Comparison of ENCODE assay signal across 9 cellular contexts in the genomic region with DNA sequence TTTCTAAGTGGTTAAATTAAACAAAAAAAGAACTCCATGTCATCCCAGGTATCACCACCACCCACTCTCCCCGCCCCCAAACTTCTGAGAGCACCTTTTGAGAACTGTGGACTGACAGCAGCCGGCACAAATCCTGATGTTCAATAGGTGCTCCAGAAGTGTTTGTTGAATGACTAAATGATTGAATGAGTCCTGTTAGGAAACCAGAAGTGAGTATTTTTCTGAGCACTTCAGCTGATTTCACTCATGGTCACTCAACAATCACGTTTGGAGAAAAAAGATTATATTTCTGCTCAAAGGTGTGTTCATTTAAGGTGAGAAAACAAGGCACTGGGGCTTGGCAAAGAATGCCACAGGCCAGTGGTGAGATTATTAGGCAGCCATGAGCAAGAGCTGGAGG. TPM values are rescaled to one million over a fixed set of nuclear protein-coding genes. Genes with fewer than 3 reads are reported as not detected.
"Had no signal": no experiment of that assay in that cellular context is flagged by ENCODE, and none has a peak within 500 bp of the region (broad histone marks: within the 10 kb centered on the region; RNA-seq: fewer than 3 reads in every experiment).

No MANE protein-coding gene starts in this region.

- H3K9me3 ChIP-seq: HAP-1 had no signal

- H2AFZ ChIP-seq: GM23338 had no signal

- H3K4me1 Mint-ChIP-seq: GM23338 had no signal

- DNase-seq: HFFc6, IMR-90, KG1 had no signal

- H3K36me3 ChIP-seq: HAP-1 had no signal

- H3K4me3 ChIP-seq: GM23338, HAP-1, K562 had no signal

- H3K27ac Mint-ChIP-seq: GM23338, HFFc6 had no signal

- H3K27ac ChIP-seq: HL-60 had no signal

- H3K4me2 ChIP-seq: GM23338 had no signal

- H3K4me3 Mint-ChIP-seq: GM23338, HFFc6 had no signal

- H3K9me3 Mint-ChIP-seq: GM23338, HFFc6 had no signal

RNA-seq across cellular contexts. Expression of gene HNF4A, which starts 6.2 kb away (rescaled TPM):
- total RNA-seq: GM23338, H1, HFFc6, IMR-90 had no signal
- polyA plus RNA-seq: GM23338, IMR-90 had no signal

RNA-seq across cellular contexts. Expression of gene R3HDML, which starts 12.5 kb away (rescaled TPM):
- total RNA-seq: GM23338, H1, HFFc6, HT1080, IMR-90, K562 had no signal
- polyA plus RNA-seq: GM23338, H1, IMR-90, K562 had no signal
